Comparison of ENCODE assay signal across 12 cellular contexts in genomic region chr9:92738661-92739081, GRCh38. TPM values are rescaled to one million over a fixed set of nuclear protein-coding genes. Genes with fewer than 3 reads are reported as not detected.
DNase-seq lines count a peak whose midpoint lies in the region; ATAC-seq and TF ChIP-seq lines count a peak whose summit lies in the region.
"Had no signal": no experiment of that assay in that cellular context is flagged by ENCODE, and none has a peak within 500 bp of the region (broad histone marks: within the 10 kb centered on the region; RNA-seq: fewer than 3 reads in every experiment).

No MANE protein-coding gene starts in this region.

- no peak for ATAC-seq in WTC11

- no peaks in the 10 kb centered on the region for H3K27me3 Mint-ChIP-seq in WTC11 (ENCODE audit: low read depth)

- H3K27me3 ChIP-seq in neutrophil: no peaks in the 10 kb centered on the region
- H3K27me3 ChIP-seq: brain microvascular endothelial cell, SJSA1 had no signal

- no peaks in the 10 kb centered on the region for H3K9me3 ChIP-seq in neutrophil
- H3K9me3 ChIP-seq: SJSA1 had no signal

- peak overlapping the region; percentile 91 for H3K27ac ChIP-seq in neutrophil
- H3K27ac ChIP-seq: brain microvascular endothelial cell, SJSA1 had no signal

- no peaks in the 10 kb centered on the region for H3K9me3 Mint-ChIP-seq in WTC11

- H3K36me3 ChIP-seq in neutrophil: no peaks in the 10 kb centered on the region
- H3K36me3 ChIP-seq: brain microvascular endothelial cell, SJSA1 had no signal

- DNase-seq in AG10803 (ENCODE audit: low read depth) (peak; percentile 80), WTC11 (ENCODE audit: low spot score) (no peak), fibroblast of mammary gland (ENCODE audit: low read depth) (peak; percentile 44), T1000 (lab: John Stamatoyannopoulos, UW) (no peak), DMS53 (lab: John Stamatoyannopoulos, UW) (no peak), HEK293T (ENCODE audit: extremely low spot score) (no peak)
- DNase-seq in effector CD4-positive, alpha-beta T cell: no peak
- DNase-seq: activated CD4-positive, alpha-beta T cell treated with anti-CD3 and anti-CD28 coated beads, Interleukin-2, amount 50 U/mL, for 4 hours; brain microvascular endothelial cell; NCI-H2227 treated with DMSO at 0.1 percent for 48 hours had no signal

- peak overlapping the region; percentile 79 for H3K27ac Mint-ChIP-seq in WTC11

- H3K4me3 ChIP-seq in AG10803 (ENCODE audit: low read length): no peak overlapping the region
- no peak overlapping the region for H3K4me3 ChIP-seq in fibroblast of mammary gland (ENCODE audit: control insufficient read depth, low read depth, low read length)
- no peak overlapping the region for H3K4me3 ChIP-seq in neutrophil (ENCODE audit: low read depth in 1 of 2, low read length in 1 of 2)
- H3K4me3 ChIP-seq: SJSA1 had no signal

- POLR2A ChIA-PET in WTC11 (lab: Charles Lee) (no interaction called here), HEK293T (lab: Yijun Ruan, JAX) (no interaction called here)

- H3K36me3 Mint-ChIP-seq in WTC11: no peaks in the 10 kb centered on the region

- TF ChIP-seq CTCF in AG10803 (conservative IDR thresholded peaks at IDR 0.05; ENCODE audit: low read length) (no peak), WTC11 (IDR thresholded peaks at IDR 0.05) (no peak), fibroblast of mammary gland (conservative IDR thresholded peaks at IDR 0.05; ENCODE audit: control insufficient read depth, insufficient read depth, low read depth, low read length) (no peak), neutrophil (IDR thresholded peaks at IDR 0.05) (no peak)

- CTCF ChIA-PET in WTC11 (lab: Charles Lee) (no interaction called here), HEK293T (lab: Yijun Ruan, JAX) (no interaction called here)

- peaks cover 56 to 66% of the 10 kb centered on the region in 2 experiments for H3K4me1 ChIP-seq in neutrophil (ENCODE audit: control insufficient read depth in 1 of 2, insufficient read depth in 1 of 2, low read depth in 1 of 2, low read length in 1 of 2)

- no peak overlapping the region for H3K4me3 Mint-ChIP-seq in WTC11

- peaks cover 69% of the 10 kb centered on the region for H3K4me1 Mint-ChIP-seq in WTC11

TF ChIP-seq in WTC11, 78 proteins besides CTCF, POLR2A, EP300 and RAD21:
- TF ChIP-seq EMX1 (CRISPR knock-in tag; IDR thresholded peaks at IDR 0.05): no peak

TF ChIP-seq in HEK293T, 16 proteins besides CTCF, POLR2A, EP300 and RAD21:
- TF ChIP-seq NFRKB (IDR thresholded peaks at IDR 0.05) (no peak), BHLHE40 (IDR thresholded peaks at IDR 0.05; ENCODE audit: borderline replicate concordance) (no peak)

RNA-seq across cellular contexts. Expression of gene BICD2, which starts 26.0 kb away (rescaled TPM):
- total RNA-seq in WTC11 (2021): 30.8 to 38.7 TPM (median 31.4 TPM) in 3 replicates

Comparison
In these comparisons a context has a peak if more than half of its experiments do, and no peak if none do; other contexts are left out.
1. DNase-seq: peak in AG10803 (single experiment) and fibroblast of mammary gland (single experiment); none in WTC11 (single experiment), T1000 (single experiment), DMS53 (single experiment), HEK293T (single experiment) and effector CD4-positive, alpha-beta T cell (single experiment).